Comparison of ENCODE assay signal across 24 cellular contexts in genomic region chr11:5597953-5598352, GRCh38. TPM values are rescaled to one million over a fixed set of nuclear protein-coding genes. Genes with fewer than 3 reads are reported as not detected.
DNase-seq lines count a peak whose midpoint lies in the region; ATAC-seq, FAIRE-seq and TF ChIP-seq lines count a peak whose summit lies in the region.
"Had no signal": no experiment of that assay in that cellular context is flagged by ENCODE, and none has a peak within 500 bp of the region (broad histone marks: within the 10 kb centered on the region; RNA-seq: fewer than 3 reads in every experiment).

No MANE protein-coding gene starts in this region.

- intact Hi-C loops in Right ventricle myocardium inferior (cut with DNase I) = loop anchor here (10.0 kb wide), 1 partner anchor 207 kb away; the partner anchor contains the start of gene OR52N2
- intact Hi-C loops in Right ventricle myocardium superior (cut with DNase I) = no loop called here
- intact Hi-C loops in tibial artery (cut with DNase I; ENCODE audit: low total_unique reads) = no loop called here
- intact Hi-C loops in transverse colon (cut with DNase I; ENCODE audit: low total_unique reads) = loop anchor here (10.0 kb wide), 1 partner anchor 87 kb away; the partner anchor contains the start of genes TRIM22 and TRIM5

- H3K4me2 ChIP-seq in keratinocyte (ENCODE audit: control insufficient read depth, extremely low read depth, insufficient read depth, low read depth, low read length) = peak overlapping the region; percentile 88

- H3K9me3 ChIP-seq in keratinocyte (ENCODE audit: control insufficient read depth, low read depth, low read length) (no peaks in the 10 kb centered on the region), tibial artery (no peaks in the 10 kb centered on the region), transverse colon (no peaks in the 10 kb centered on the region)
- H3K9me3 ChIP-seq: pancreas, uterus had no signal

- in situ Hi-C loops in astrocyte of the spinal cord (cut with HindIII; ENCODE audit: low sequenced_read_pairs) (no loop called here), ACHN (cut with HindIII; ENCODE audit: low pct_ligation_motif_present, low pct_unique_long_range_greater_than_20kb, low sequenced_read_pairs) (no loop called here), transverse colon (cut with MboI; ENCODE audit: low pct_ligation_motif_present in 1 of 4, low pct_unique_long_range_greater_than_20kb in 1 of 4, low sequenced_read_pairs in 3 of 4) (no loop called here)

- no peak overlapping the region for H3K9ac ChIP-seq in keratinocyte (ENCODE audit: control insufficient read depth, extremely low read depth, insufficient read depth, low read length)

- H3K4me1 ChIP-seq in keratinocyte (ENCODE audit: control insufficient read depth, extremely low read depth, insufficient read depth, low read length) (peaks cover 17% of the 10 kb centered on the region), tibial artery (peaks cover 0 to 26% (median 13%) of the 10 kb centered on the region in 4 donors), transverse colon (peaks cover 0 to 18% (median 6%) of the 10 kb centered on the region in 4 donors)

- no peaks in the 10 kb centered on the region for H3K79me2 ChIP-seq in keratinocyte (ENCODE audit: control insufficient read depth, insufficient read depth, low read length)

- TF ChIP-seq POLR2A in transverse colon (IDR thresholded peaks at IDR 0.05) = no peak

- FAIRE-seq in keratinocyte (lab: Jason Lieb, UNC) = no peak
- FAIRE-seq: pancreas, small intestine had no signal

- H3K9me1 ChIP-seq in keratinocyte (ENCODE audit: control insufficient read depth, extremely low read depth, insufficient read depth, low read length) = no peaks in the 10 kb centered on the region

- H3K4me3 ChIP-seq in astrocyte of the spinal cord (ENCODE audit: low read depth, low read length) (peak overlapping the region; percentile 54), keratinocyte (ENCODE audit: control insufficient read depth in 2 of 3, extremely low read depth in 1 of 3, insufficient read depth in 2 of 3, low read depth in 1 of 3, low read length in 3 of 3) (no peak overlapping the region), tibial artery (peak overlapping the region in 1 of 2 donors; percentile 58), transverse colon (no peak overlapping the region)
- H3K4me3 ChIP-seq: pancreas, uterus had no signal

- TF ChIP-seq EP300 in transverse colon (IDR thresholded peaks at IDR 0.05; ENCODE audit: low read depth) = no peak

- dilution Hi-C loops in keratinocyte (cut with MboI; ENCODE audit: extremely low pct_ligation_motif_present, low sequenced_read_pairs) = no loop called here

- H3K36me3 ChIP-seq in keratinocyte (ENCODE audit: control insufficient read depth in 2 of 2, extremely low read depth in 1 of 2, insufficient read depth in 2 of 2, low read length in 2 of 2) (no peaks in the 10 kb centered on the region), tibial artery (no peaks in the 10 kb centered on the region), transverse colon (no peaks in the 10 kb centered on the region)
- H3K36me3 ChIP-seq: pancreas, uterus had no signal

- peak; percentile 33 for ATAC-seq in Right ventricle myocardium inferior
- ATAC-seq in Right ventricle myocardium superior (ENCODE audit: poor library complexity) = no peak
- ATAC-seq: effector memory CD8-positive, alpha-beta T cell; HCT116; pancreas; T-helper 17 cell had no signal

- H3K27me3 ChIP-seq in keratinocyte (ENCODE audit: control insufficient read depth, extremely low read depth, insufficient read depth, low read length) = no peaks in the 10 kb centered on the region
- H3K27me3 ChIP-seq in tibial artery = no peaks in the 10 kb centered on the region
- H3K27me3 ChIP-seq in transverse colon = no peaks in the 10 kb centered on the region
- H3K27me3 ChIP-seq: pancreas, uterus had no signal

- no peaks in the 10 kb centered on the region for H4K20me1 ChIP-seq in keratinocyte (ENCODE audit: control insufficient read depth, extremely low read depth, insufficient read depth, low read length)

- 75 to 83% methylated on average over 3 of the region's 3 CpGs for WGBS in transverse colon (ENCODE audit: low coverage in 1 of 2), 2 donors

- H2AFZ ChIP-seq in keratinocyte (ENCODE audit: control insufficient read depth, low read length) = no peak overlapping the region

- no peak for DNase-seq in Right ventricle myocardium inferior (ENCODE audit: missing footprints)
- DNase-seq in Right ventricle myocardium superior = no peak
- DNase-seq in astrocyte of the spinal cord (ENCODE audit: low read depth, low spot score) = no peak
- no peak for DNase-seq in keratinocyte (ENCODE audit: low read depth, low spot score)
- no peak for DNase-seq in tibial artery
- DNase-seq in activated CD4-positive, alpha-beta T cell treated with anti-CD3 and anti-CD28 coated beads, Interleukin-2, amount 50 U/mL, for 4 hours = no peak
- no peak for DNase-seq in ACHN
- DNase-seq in transverse colon = no peak
- DNase-seq: activated CD4-positive, CD25-positive, alpha-beta regulatory T cell treated with anti-CD3 and anti-CD28 coated beads, Interleukin-2, amount 50 U/mL, for 72 hours; activated CD8-positive, alpha-beta memory T cell treated with anti-CD3 and anti-CD28 coated beads, Interleukin-2, amount 50 U/mL, for 4 hours; activated naive CD4-positive, alpha-beta T cell treated with anti-CD3 and anti-CD28 coated beads for 36 hours; effector memory CD8-positive, alpha-beta T cell; foreskin melanocyte; KG1; NCI-H1105; NCI-H82; pancreas; SHP77 treated with DMSO at 0.1 percent for 48 hours; small intestine; stimulated activated naive B cell treated with anti-CD40 and anti-IgM and Interleukin-4, amounts not matched to agents 10 μg/mL and 1 μg/mL and 100 μg/mL, for 72 hours; T-helper 17 cell; uterus had no signal

- no peak overlapping the region for H3K27ac ChIP-seq in keratinocyte (ENCODE audit: control insufficient read depth, insufficient read depth, low read length)
- peak overlapping the region; percentile 76 to 81 for H3K27ac ChIP-seq in tibial artery
- peak overlapping the region in 1 of 4 donors; percentile 18 for H3K27ac ChIP-seq in transverse colon
- H3K27ac ChIP-seq: pancreas had no signal

- no peak for TF ChIP-seq CTCF in astrocyte of the spinal cord (IDR thresholded peaks at IDR 0.05; ENCODE audit: low read depth, low read length)
- no peak for TF ChIP-seq CTCF in keratinocyte (optimal IDR thresholded peaks at IDR 0.05 in 1 of 3, IDR thresholded peaks at IDR 0.05 in 1 of 3, conservative IDR thresholded peaks at IDR 0.05 in 1 of 3; ENCODE audit: extremely low read depth in 1 of 3, insufficient read depth in 2 of 3, low read length in 3 of 3)
- no peak for TF ChIP-seq CTCF in tibial artery (IDR thresholded peaks at IDR 0.05)
- TF ChIP-seq CTCF in transverse colon (IDR thresholded peaks at IDR 0.05) = no peak

RNA-seq across cellular contexts. Expression of gene TRIM6, which starts 1.5 kb away (rescaled TPM):
- total RNA-seq in Right ventricle myocardium inferior = 0.84 TPM
- total RNA-seq in Right ventricle myocardium superior = 0.91 TPM
- polyA plus RNA-seq in keratinocyte = 3.9 to 5.2 TPM (median 4.5 TPM) in 3 replicates
- polyA plus RNA-seq in keratinocyte (2011; ENCODE audit: low read depth) = not detected
- polyA plus RNA-seq in keratinocyte (2011; cell fraction: cytosol; rRNA removed) = 2.4 and 3.5 TPM in 2 replicates
- polyA plus RNA-seq in keratinocyte (2011; cell fraction: nucleus; rRNA removed) = 3.9 and 6.1 TPM in 2 replicates
- 0.61 and 3.2 TPM in 2 replicates for polyA plus RNA-seq in keratinocyte (2012; ENCODE audit: low replicate concordance)
- 1.7 to 3.9 TPM (median 1.9 TPM) in 3 replicates for polyA minus RNA-seq in keratinocyte
- polyA minus RNA-seq in keratinocyte (2011; cell fraction: cytosol; rRNA and poly(A)+ RNA removed) = 1.3 TPM
- 1.4 and 3.2 TPM in 2 replicates for polyA minus RNA-seq in keratinocyte (2011; cell fraction: nucleus; rRNA and poly(A)+ RNA removed)
- 1 to 10 TPM in 1 of 4 donors, under 1 TPM in 1, not detected in 2; 0.79 to 1.4 TPM for total RNA-seq in transverse colon
- total RNA-seq: T-helper 17 cell had no signal

RNA-seq across cellular contexts. Expression of gene OR52B6, which starts 17.3 kb away (rescaled TPM):
- total RNA-seq in Right ventricle myocardium inferior = not detected
- not detected for total RNA-seq in Right ventricle myocardium superior
- not detected in 3 replicates for polyA plus RNA-seq in keratinocyte
- not detected for polyA plus RNA-seq in keratinocyte (2011; ENCODE audit: low read depth)
- not detected in 2 replicates for polyA plus RNA-seq in keratinocyte (2011; cell fraction: cytosol; rRNA removed)
- polyA plus RNA-seq in keratinocyte (2011; cell fraction: nucleus; rRNA removed) = not detected in 2 replicates
- 0.17 TPM in 1 of 2 replicates, not detected in the other for polyA plus RNA-seq in keratinocyte (2012; ENCODE audit: low replicate concordance)
- not detected in 3 replicates for polyA minus RNA-seq in keratinocyte
- not detected for polyA minus RNA-seq in keratinocyte (2011; cell fraction: cytosol; rRNA and poly(A)+ RNA removed)
- polyA minus RNA-seq in keratinocyte (2011; cell fraction: nucleus; rRNA and poly(A)+ RNA removed) = not detected in 2 replicates
- not detected for total RNA-seq in transverse colon
- total RNA-seq: activated naive CD4-positive, alpha-beta T cell treated with anti-CD3 and anti-CD28 coated beads for 36 hours; cardiac septum; pancreas; T-helper 17 cell; uterus had no signal
- polyA plus RNA-seq: pancreas, small intestine had no signal

RNA-seq across cellular contexts. Expression of gene TRIM34, which starts 26.8 kb away (rescaled TPM):
- 2.8 TPM for total RNA-seq in Right ventricle myocardium inferior
- 1.6 TPM for total RNA-seq in Right ventricle myocardium superior
- 13.7 to 20.5 TPM (median 15.8 TPM) in 3 replicates for polyA plus RNA-seq in keratinocyte
- 9.3 TPM for polyA plus RNA-seq in keratinocyte (2011; ENCODE audit: low read depth)
- polyA plus RNA-seq in keratinocyte (2011; cell fraction: cytosol; rRNA removed) = 7.8 and 18.6 TPM in 2 replicates
- 18.8 and 22.5 TPM in 2 replicates for polyA plus RNA-seq in keratinocyte (2011; cell fraction: nucleus; rRNA removed)
- polyA plus RNA-seq in keratinocyte (2012; ENCODE audit: low replicate concordance) = 3.1 and 7.6 TPM in 2 replicates
- polyA minus RNA-seq in keratinocyte = 2.3 to 14.3 TPM (median 11.6 TPM) in 3 replicates
- 7.1 TPM for polyA minus RNA-seq in keratinocyte (2011; cell fraction: cytosol; rRNA and poly(A)+ RNA removed)
- 3.9 and 6.8 TPM in 2 replicates for polyA minus RNA-seq in keratinocyte (2011; cell fraction: nucleus; rRNA and poly(A)+ RNA removed)
- total RNA-seq in transverse colon = 1 to 10 TPM; 1.5 to 9.8 (median 7.1) TPM

RNA-seq across cellular contexts. Expression of gene OR52H1, which starts 49.6 kb away (rescaled TPM):
- total RNA-seq in Right ventricle myocardium inferior (not detected), Right ventricle myocardium superior (not detected), transverse colon (under 1 TPM in 1 of 4 donors, not detected in 3; 0.79 TPM)
- polyA plus RNA-seq in keratinocyte = 0.15 TPM in 1 of 3 replicates, not detected in the others
- polyA plus RNA-seq in keratinocyte (2011; ENCODE audit: low read depth) = not detected
- polyA plus RNA-seq in keratinocyte (2011; cell fraction: cytosol; rRNA removed) = not detected in 2 replicates
- 0.19 and 0.41 TPM in 2 replicates for polyA plus RNA-seq in keratinocyte (2011; cell fraction: nucleus; rRNA removed)
- not detected in 2 replicates for polyA plus RNA-seq in keratinocyte (2012; ENCODE audit: low replicate concordance)
- polyA minus RNA-seq in keratinocyte = 0.56 to 3.1 TPM (median 2.0 TPM) in 3 replicates
- polyA minus RNA-seq in keratinocyte (2011; cell fraction: cytosol; rRNA and poly(A)+ RNA removed) = not detected
- polyA minus RNA-seq in keratinocyte (2011; cell fraction: nucleus; rRNA and poly(A)+ RNA removed) = 0.74 and 1.8 TPM in 2 replicates
- total RNA-seq: activated naive CD4-positive, alpha-beta T cell treated with anti-CD3 and anti-CD28 coated beads for 36 hours; cardiac septum; T-helper 17 cell had no signal
- polyA plus RNA-seq: pancreas, small intestine had no signal

Comparison
In these comparisons a context has a peak if more than half of its experiments do, and no peak if none do; other contexts are left out.
1. intact Hi-C loops: an anchor here in Right ventricle myocardium inferior (10.0 kb wide) and transverse colon (10.0 kb wide); none called in Right ventricle myocardium superior and tibial artery.